Comparison of ENCODE assay signal across 27 cellular contexts in genomic region chr7:139640678-139641077, GRCh38.
"Had no signal": no experiment of that assay in that cellular context is flagged by ENCODE, and none has a peak within 500 bp of the region (broad histone marks: within the 10 kb centered on the region; RNA-seq: fewer than 3 reads in every experiment).

No MANE protein-coding gene starts in this region.

- H2AFZ ChIP-seq: hepatocyte, neural progenitor cell had no signal

- H3K4me3 ChIP-seq: coronary artery, gastroesophageal sphincter, hepatocyte, neural progenitor cell, spleen, testis, uterus had no signal

- DNase-seq: activated CD4-positive, alpha-beta memory T cell treated with anti-CD3 and anti-CD28 coated beads, Interleukin-2, amount 10 ng/mL, durations not matched to agents 7 days and 5 days; activated CD4-positive, alpha-beta T cell treated with anti-CD3 and anti-CD28 coated beads for 1 hour; activated CD4-positive, alpha-beta T cell treated with anti-CD3 and anti-CD28 coated beads, Interleukin-2, amount 10 ng/mL, durations not matched to agents 7 days and 5 days; activated CD8-positive, alpha-beta memory T cell treated with anti-CD3 and anti-CD28 coated beads, Interleukin-2, amount 50 U/mL, for 48 hours; activated gamma-delta T cell; activated naive CD4-positive, alpha-beta T cell treated with anti-CD3 and anti-CD28 coated beads, Interleukin-2, amount 50 U/mL, for 16 hours; activated T-cell treated with anti-CD3 and anti-CD28 coated beads, Interleukin-2, amount 50 U/mL, for 24 hours; amniotic stem cell; brain microvascular endothelial cell; effector memory CD8-positive, alpha-beta T cell; erythroblast; kidney; midbrain; naive thymus-derived CD4-positive, alpha-beta T cell; right cardiac atrium; spleen; stimulated activated CD4-positive, alpha-beta T cell treated with anti-CD3 and anti-CD28 coated beads, Interleukin-2, amount 100 ng/mL, for 48 hours; stimulated activated naive CD4-positive, alpha-beta T cell treated with Interleukin-2 at 50 U/mL for 16 hours; T-helper 9 cell; testis; trophoblast cell; uterus had no signal

- H3K9me3 ChIP-seq: gastroesophageal sphincter, spleen, testis, uterus had no signal

- H3K36me3 ChIP-seq: neural progenitor cell, uterus had no signal

- H3K4me2 ChIP-seq: hepatocyte, neural progenitor cell had no signal

- H3K9ac ChIP-seq: neural progenitor cell had no signal

- ATAC-seq: effector memory CD8-positive, alpha-beta T cell; gastroesophageal sphincter; naive thymus-derived CD4-positive, alpha-beta T cell; right cardiac atrium; WTC11 had no signal

- H3K27me3 ChIP-seq: brain microvascular endothelial cell, gastroesophageal sphincter, hepatocyte, neural progenitor cell, spleen, testis, uterus had no signal

- H3K4me1 ChIP-seq: testis, uterus had no signal

- H3K27ac ChIP-seq: brain microvascular endothelial cell, coronary artery, gastroesophageal sphincter, hepatocyte, neural progenitor cell, testis, uterus had no signal
